In the genomic region with DNA sequence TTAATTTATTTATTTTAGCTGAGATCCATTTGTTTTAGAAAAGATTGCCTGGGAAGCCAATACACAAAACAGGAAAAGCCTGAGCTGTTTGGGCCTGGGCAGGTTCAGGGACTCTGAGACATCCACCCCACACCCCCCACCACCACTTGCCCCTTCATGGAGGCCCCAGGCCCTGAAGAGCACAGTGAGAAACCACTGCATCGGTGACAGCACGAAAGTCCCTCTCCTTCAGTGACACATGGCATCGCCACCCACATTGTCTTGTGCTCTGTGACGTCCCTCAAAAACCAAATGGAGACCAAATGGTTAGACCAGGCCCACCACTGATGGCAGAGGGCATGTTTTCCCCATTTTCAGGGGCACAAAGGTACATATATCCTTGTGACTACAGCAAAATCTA, we compare ENCODE assay signal across 11 cellular contexts.
"Had no signal": no experiment of that assay in that cellular context is flagged by ENCODE, and none has a peak within 500 bp of the region (broad histone marks: within the 10 kb centered on the region; RNA-seq: fewer than 3 reads in every experiment).

No MANE protein-coding gene starts in this region.

- FAIRE-seq: H1, H54 had no signal

- H3K36me3 ChIP-seq: HAP-1 had no signal

- H3K4me1 ChIP-seq: HAP-1 had no signal

- H3K4me3 ChIP-seq: GM23248, GM23338, HAP-1 had no signal

- DNase-seq: GM23248, GOT3, H7, H9, HCEC 1CT, HFFc6 had no signal

- H3K9me3 ChIP-seq: HAP-1 had no signal

- H3K4me2 ChIP-seq: GM23338 had no signal

- ATAC-seq: GM23338, HCT116 had no signal

- H3K9ac ChIP-seq: GM23248 had no signal

- H2AFZ ChIP-seq: GM23248, GM23338 had no signal

- H3K27ac ChIP-seq: GM23248 had no signal
